Comparison of ENCODE assay signal across 20 cellular contexts in the genomic region with DNA sequence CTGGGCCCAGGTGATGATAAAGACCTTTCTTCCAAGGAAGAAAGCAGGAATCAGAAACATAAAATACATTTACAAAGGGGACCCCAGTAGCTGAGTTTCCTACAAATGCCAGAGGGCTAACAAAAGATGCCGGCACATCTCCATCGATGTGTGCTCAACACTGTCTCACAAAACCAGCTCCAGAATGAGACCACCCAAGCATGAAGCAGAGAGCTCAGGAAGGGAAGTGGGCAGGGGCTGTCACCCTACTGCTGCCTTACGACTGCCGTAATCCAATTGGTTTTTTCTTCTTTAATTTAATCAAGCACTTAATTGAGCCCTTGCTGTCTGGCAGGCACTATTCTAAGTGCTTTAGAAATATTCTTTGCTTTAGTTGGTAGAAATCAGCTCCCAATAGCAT. TPM values are rescaled to one million over a fixed set of nuclear protein-coding genes. Genes with fewer than 3 reads are reported as not detected.
DNase-seq lines count a peak whose midpoint lies in the region; TF ChIP-seq lines count a peak whose summit lies in the region.
"Had no signal": no experiment of that assay in that cellular context is flagged by ENCODE, and none has a peak within 500 bp of the region (broad histone marks: within the 10 kb centered on the region; RNA-seq: fewer than 3 reads in every experiment).

No MANE protein-coding gene starts in this region.

- no peak for TF ChIP-seq CTCF in mammary epithelial cell (conservative IDR thresholded peaks at IDR 0.05 in 1 of 2, IDR thresholded peaks at IDR 0.05 in 1 of 2; ENCODE audit: extremely low read depth in 1 of 2, insufficient read depth in 1 of 2, low read depth in 1 of 2, low read length in 2 of 2)
- TF ChIP-seq CTCF in breast epithelium (IDR thresholded peaks at IDR 0.05), result no peak
- no peak for TF ChIP-seq CTCF in nephron (IDR thresholded peaks at IDR 0.05; ENCODE audit: unreplicated experiment in 3 of 3)
- TF ChIP-seq CTCF in adrenal gland (IDR thresholded peaks at IDR 0.05), result no peak

- in situ Hi-C loops in mammary epithelial cell (cut with MboI; ENCODE audit: low sequenced_read_pairs in 2 of 2), result no loop called here

- H3K27me3 ChIP-seq in mammary epithelial cell (ENCODE audit: insufficient read depth, low read length) (no peaks in the 10 kb centered on the region), breast epithelium (no peaks in the 10 kb centered on the region), adrenal gland (no peaks in the 10 kb centered on the region)
- H3K27me3 ChIP-seq: SJSA1 had no signal

- H3K4me1 Mint-ChIP-seq in nephron, result peaks cover 68% of the 10 kb centered on the region

- no peaks in the 10 kb centered on the region for H3K9me3 ChIP-seq in mammary epithelial cell (replicated peaks; ENCODE audit: insufficient read depth, low read length)
- H3K9me3 ChIP-seq in breast epithelium, result no peaks in the 10 kb centered on the region
- no peaks in the 10 kb centered on the region for H3K9me3 ChIP-seq in adrenal gland (replicated peaks in 1 of 3)
- H3K9me3 ChIP-seq: HAP-1, SJSA1 had no signal

- TF ChIP-seq POLR2A in breast epithelium (IDR thresholded peaks at IDR 0.05) (no peak), adrenal gland (IDR thresholded peaks at IDR 0.05) (no peak)

- H3K27ac ChIP-seq in mammary epithelial cell (ENCODE audit: insufficient read depth, low read depth, low read length) (no peak overlapping the region), breast epithelium (no peak overlapping the region), adrenal gland (no peak overlapping the region)
- H3K27ac ChIP-seq: GM23248, HL-60, SJSA1 had no signal

- no peaks in the 10 kb centered on the region for H3K79me2 ChIP-seq in mammary epithelial cell (ENCODE audit: insufficient read depth, low read length)

- H3K9ac ChIP-seq in mammary epithelial cell (ENCODE audit: insufficient read depth, low read length), result peak overlapping the region; percentile 0
- H3K9ac ChIP-seq: GM23248 had no signal

- H3K9me3 Mint-ChIP-seq in nephron, result no peaks in the 10 kb centered on the region
- H3K9me3 Mint-ChIP-seq: CD4-positive, CD25-positive, alpha-beta regulatory T cell had no signal

- no peak overlapping the region for H2AFZ ChIP-seq in mammary epithelial cell (ENCODE audit: low read depth, low read length)
- H2AFZ ChIP-seq: GM23248 had no signal

- no peak overlapping the region for H3K4me2 ChIP-seq in mammary epithelial cell (ENCODE audit: insufficient read depth, low read depth, low read length)

- H3K4me3 Mint-ChIP-seq in nephron, result no peak overlapping the region
- H3K4me3 Mint-ChIP-seq: CD4-positive, CD25-positive, alpha-beta regulatory T cell had no signal

- H3K4me3 ChIP-seq in mammary epithelial cell (replicated peaks in 1 of 3; ENCODE audit: insufficient read depth in 1 of 3, low read depth in 2 of 3, low read length in 3 of 3) (no peak overlapping the region), breast epithelium (no peak overlapping the region), adrenal gland (no peak overlapping the region)
- H3K4me3 ChIP-seq: GM23248, HAP-1, SJSA1 had no signal

- CTCF ChIA-PET in mammary epithelial cell (lab: Charles Lee; ENCODE audit: low non-redundant PET), result no interaction called here

- DNase-seq in mammary epithelial cell, result no peak
- DNase-seq in breast epithelium (ENCODE audit: low spot score in 2 of 2), result no peak
- DNase-seq in NCI-H82 treated with DMSO at 0.1 percent for 48 hours (lab: John Stamatoyannopoulos, UW; ENCODE audit: unreplicated experiment), result peak; percentile 64
- DNase-seq in SHP77 treated with DMSO at 0.1 percent for 48 hours (lab: John Stamatoyannopoulos, UW), result no peak
- no peak for DNase-seq in adrenal gland
- no peak for DNase-seq in activated naive CD4-positive, alpha-beta T cell treated with Interleukin-2 at 50 U/mL for 16 hours
- DNase-seq: CD4-positive, CD25-positive, alpha-beta regulatory T cell; DND-41; GM23248; KG1; NCI-H1694; NCI-H2081; NCI-H2171 treated with DMSO at 0.1 percent for 48 hours; NCI-H446; NCI-H526 had no signal

- H3K36me3 Mint-ChIP-seq in nephron (ENCODE audit: low read depth), result no peaks in the 10 kb centered on the region
- H3K36me3 Mint-ChIP-seq: CD4-positive, CD25-positive, alpha-beta regulatory T cell had no signal

- H4K20me1 ChIP-seq in mammary epithelial cell (ENCODE audit: insufficient read depth, low read length), result no peaks in the 10 kb centered on the region

- 95% methylated on average over 4 of the region's 4 CpGs for WGBS in mammary epithelial cell (ENCODE audit: low coverage, missing lambda C conversion rate)
- 88 to 95% (median 91%) methylated on average over 4 of the region's 4 CpGs for WGBS in adrenal gland, 4 donors

- BruUV-seq in mammary epithelial cell (replicated peaks; lab: Mats Ljungman, UMichigan), result no TSS peak

- H3K27me3 Mint-ChIP-seq in nephron (ENCODE audit: low read depth), result no peaks in the 10 kb centered on the region

- intact Hi-C loops in mammary epithelial cell (cut with micrococcal nuclease) (no loop called here), breast epithelium (cut with DNase I; ENCODE audit: low total_unique reads) (no loop called here), adrenal gland (cut with DNase I) (no loop called here)

- H3K36me3 ChIP-seq in mammary epithelial cell (ENCODE audit: insufficient read depth, low read length), result no peaks in the 10 kb centered on the region
- H3K36me3 ChIP-seq in breast epithelium, result no peaks in the 10 kb centered on the region
- no peaks in the 10 kb centered on the region for H3K36me3 ChIP-seq in adrenal gland (replicated peaks in 1 of 2)
- H3K36me3 ChIP-seq: HAP-1, SJSA1 had no signal

- H3K4me1 ChIP-seq in mammary epithelial cell (ENCODE audit: insufficient read depth, low read length), result no peaks in the 10 kb centered on the region
- peaks cover 0 to 3% of the 10 kb centered on the region in 2 donors for H3K4me1 ChIP-seq in breast epithelium
- H3K4me1 ChIP-seq in adrenal gland (replicated peaks in 1 of 2), result peaks cover 3 to 38% of the 10 kb centered on the region in 2 donors
- H3K4me1 ChIP-seq: HAP-1, SJSA1 had no signal

- peak overlapping the region in 2 of 3 experiments; percentile 27 to 34 for H3K27ac Mint-ChIP-seq in nephron
- H3K27ac Mint-ChIP-seq: CD4-positive, CD25-positive, alpha-beta regulatory T cell had no signal

- dilution Hi-C loops in mammary epithelial cell (cut with HindIII; ENCODE audit: low sequenced_read_pairs), result no loop called here

RNA-seq across cellular contexts. Expression of a gene that starts 26.1 kb away (rescaled TPM):
- 1 to 10 TPM; 2.2 to 3.6 TPM for total RNA-seq in mammary epithelial cell
- polyA plus RNA-seq in mammary epithelial cell, result 3.6 TPM
- polyA minus RNA-seq in mammary epithelial cell, result 6.1 TPM
- 10 to 100 TPM; 13.4 to 64.4 (median 21.0) TPM for total RNA-seq in breast epithelium
- 100 to 1,000 TPM in 2 of 8 donors, 10 to 100 TPM in 6; 23.2 to 108 (median 79.0) TPM for total RNA-seq in adrenal gland
- polyA plus RNA-seq in adrenal gland, result 10 to 100 TPM; 31.6 to 81.7 (median 40.9) TPM
- total RNA-seq: G401 had no signal
